ENCODE assay signal across 19 cellular contexts in genomic region chr4:44985152-44985551, GRCh38.
A peak's percentile ranks its signal among the peaks of the same experiment; 100 is the strongest.
DNase-seq lines count a peak whose midpoint lies in the region; ATAC-seq, FAIRE-seq and TF ChIP-seq lines count a peak whose summit lies in the region.
"Had no signal": no experiment of that assay in that cellular context is flagged by ENCODE, and none has a peak within 500 bp of the region (broad histone marks: within the 10 kb centered on the region; RNA-seq: fewer than 3 reads in every experiment).

No MANE protein-coding gene starts in this region.

- H3K14ac ChIP-seq in H1 (ENCODE audit: insufficient read length): no peak overlapping the region

- no peaks in the 10 kb centered on the region for H3K79me1 ChIP-seq in H1 (ENCODE audit: low read depth, low read length)

- no peaks in the 10 kb centered on the region for H3K23me2 ChIP-seq in H1 (ENCODE audit: low read depth, low read length)

- no peak for DNase-seq in A549 (ENCODE audit: low read depth in 1 of 2, low spot score in 1 of 2)
- DNase-seq in RKO (ENCODE audit: low spot score): peak; percentile 1
- no peak for DNase-seq in H1 (ENCODE audit: low read depth in 1 of 2, low spot score in 2 of 2)
- no peak for DNase-seq in stimulated activated naive CD8-positive, alpha-beta T cell treated with anti-CD3 and anti-CD28 coated beads, Interleukin-15, Interleukin-2, amounts not matched to agents 100 U/mL and 50 U/mL, for 24 hours
- no peak for DNase-seq in AG08395 (ENCODE audit: low spot score)
- DNase-seq in WERI-Rb-1: no peak
- no peak for DNase-seq in HK-2 (ENCODE audit: unreplicated experiment)
- DNase-seq: CD4-positive, alpha-beta memory T cell; DMS153; DMS79; GDM1; H7; KG1 had no signal

- H3K4ac ChIP-seq in H1 (replicated peaks; ENCODE audit: insufficient read length, low read depth, low read length): no peak overlapping the region

- no peak overlapping the region for H4K5ac ChIP-seq in H1 (ENCODE audit: insufficient read length, low read depth, low read length)

- H2BK12ac ChIP-seq in H1 (ENCODE audit: low read depth, low read length): no peak overlapping the region

- TF ChIP-seq CTCF in A549 (IDR thresholded peaks at IDR 0.05) (no peak), HEK293 (tag by site-specific recombination; IDR thresholded peaks at IDR 0.05) (no peak), H1 (IDR thresholded peaks at IDR 0.05; ENCODE audit: control extremely low read depth in 1 of 3, insufficient read depth in 1 of 3, low read depth in 1 of 3, low read length in 3 of 3) (no peak), WERI-Rb-1 (IDR thresholded peaks at IDR 0.05; ENCODE audit: low read depth, low read length) (no peak)

- no peak overlapping the region for H3K18ac ChIP-seq in H1 (ENCODE audit: extremely low read depth, low read length)

- H3K36me3 ChIP-seq in HEK293 (ENCODE audit: control insufficient read depth in 2 of 2, insufficient read depth in 1 of 2, low read length in 2 of 2) (no peaks in the 10 kb centered on the region), H1 (ENCODE audit: control insufficient read depth in 2 of 4, insufficient read depth in 4 of 4, low read length in 3 of 4) (no peaks in the 10 kb centered on the region), WERI-Rb-1 (no peaks in the 10 kb centered on the region)
- H3K36me3 ChIP-seq: BLaER1 had no signal

- TF ChIP-seq RAD21 in A549 (conservative IDR thresholded peaks at IDR 0.05 in 1 of 2, IDR thresholded peaks at IDR 0.05 in 1 of 2) (no peak), H1 (IDR thresholded peaks at IDR 0.05 in 1 of 2, conservative IDR thresholded peaks at IDR 0.05 in 1 of 2; ENCODE audit: low read depth in 2 of 2, low read length in 2 of 2) (no peak)

- no peak overlapping the region for H2AK5ac ChIP-seq in H1 (ENCODE audit: low read depth, low read length)

- H3K27me3 ChIP-seq in H1 (replicated peaks in 1 of 4; ENCODE audit: control insufficient read depth in 3 of 4, extremely low read depth in 1 of 4, insufficient read depth in 3 of 4, low read length in 3 of 4): no peaks in the 10 kb centered on the region
- no peaks in the 10 kb centered on the region for H3K27me3 ChIP-seq in WERI-Rb-1 (ENCODE audit: insufficient read depth, low read depth, severe bottlenecking)
- H3K27me3 ChIP-seq: BLaER1 had no signal

- H4K20me1 ChIP-seq in H1 (replicated peaks in 1 of 2; ENCODE audit: control insufficient read depth in 1 of 2, insufficient read depth in 2 of 2, low read length in 2 of 2): no peaks in the 10 kb centered on the region
- H4K20me1 ChIP-seq: BLaER1 had no signal

- no peak overlapping the region for H2BK15ac ChIP-seq in H1 (ENCODE audit: low read length)

- no peaks in the 10 kb centered on the region for H3K9me3 ChIP-seq in A549
- no peaks in the 10 kb centered on the region for H3K9me3 ChIP-seq in HEK293 (ENCODE audit: control insufficient read depth, insufficient read depth, low read depth, low read length)
- H3K9me3 ChIP-seq in H1 (ENCODE audit: insufficient read depth in 2 of 2, low read depth in 1 of 2, low read length in 1 of 2): 0 out of 4 replicates have a peak, but pooled peaks cover 0 to 3% of the 10 kb centered on the region in 2 experiments
- H3K9me3 ChIP-seq in WERI-Rb-1 (ENCODE audit: severe bottlenecking): no peaks in the 10 kb centered on the region
- H3K9me3 ChIP-seq: BLaER1 had no signal

- H3K4me3 ChIP-seq in A549: no peak overlapping the region
- H3K4me3 ChIP-seq in HEK293 (ENCODE audit: low read depth, low read length): no peak overlapping the region
- no peak overlapping the region for H3K4me3 ChIP-seq in H1 (ENCODE audit: extremely low read depth in 1 of 4, insufficient read depth in 2 of 4, low read depth in 3 of 4, low read length in 4 of 4)
- H3K4me3 ChIP-seq in WERI-Rb-1 (ENCODE audit: low read depth, low read length): no peak overlapping the region
- H3K4me3 ChIP-seq: BLaER1, GM23338 had no signal

- no peak overlapping the region for H3K4me2 ChIP-seq in A549
- H3K4me2 ChIP-seq in H1 (ENCODE audit: insufficient read depth in 1 of 2, low read depth in 2 of 2, low read length in 2 of 2): no peak overlapping the region
- H3K4me2 ChIP-seq: BLaER1, GM23338 had no signal

- no peak overlapping the region for H4K8ac ChIP-seq in H1 (ENCODE audit: extremely low read depth, insufficient read depth, low read length)

- no peak overlapping the region for H2BK120ac ChIP-seq in H1 (replicated peaks; ENCODE audit: low read depth, low read length)

- H2BK20ac ChIP-seq in H1 (ENCODE audit: low read length): no peak overlapping the region

- no peak overlapping the region for H2AFZ ChIP-seq in H1 (ENCODE audit: low read length)
- H2AFZ ChIP-seq: GM23338 had no signal

- POLR2A ChIA-PET in A549 (lab: Yijun Ruan, JAX) (no interaction called here), HEK293 (lab: Yijun Ruan, JAX) (no interaction called here), H1 (lab: Charles Lee; ENCODE audit: partially characterized antibody) (no interaction called here)

- CTCF ChIA-PET in A549 (lab: Yijun Ruan, JAX) (no interaction called here), HEK293 (lab: Yijun Ruan, JAX) (no interaction called here), H1 (lab: Charles Lee; ENCODE audit: partially characterized antibody) (no interaction called here)

- H2BK5ac ChIP-seq in H1 (ENCODE audit: low read depth, low read length): no peak overlapping the region

- FAIRE-seq in A549 (lab: Jason Lieb, UNC) (no peak), H1 (lab: Jason Lieb, UNC) (no peak)
- FAIRE-seq: GM12892, GM18507 had no signal

- 0% methylated on average over 2 of the region's 2 CpGs for WGBS in A549 (ENCODE audit: missing lambda C conversion rate)
- 100% methylated on average over 2 of the region's 2 CpGs; no CpG with 5 or more reads in 1 of the 2 experiments for WGBS in H1 (ENCODE audit: extremely low coverage in 1 of 2, insufficient coverage in 1 of 2, insufficient read length in 1 of 2, insufficient replicate concordance in 2 of 2, low coverage in 1 of 2, low lambda C conversion rate in 2 of 2, missing lambda C conversion rate in 1 of 2), 2 experiments

- no peak for TF ChIP-seq EP300 in A549 (IDR thresholded peaks at IDR 0.05)
- TF ChIP-seq EP300 in H1 (IDR thresholded peaks at IDR 0.05; ENCODE audit: borderline replicate concordance in 1 of 2, low read depth in 2 of 2, low read length in 2 of 2): no peak

- H3K56ac ChIP-seq in H1 (replicated peaks; ENCODE audit: insufficient read length, low read depth, low read length): no peak overlapping the region

- no peak for ATAC-seq in A549
- no peak for ATAC-seq in stimulated activated naive CD8-positive, alpha-beta T cell treated with anti-CD3 and anti-CD28 coated beads, Interleukin-15, Interleukin-2, amounts not matched to agents 100 U/mL and 50 U/mL, for 24 hours
- ATAC-seq: GM23338, HCT116 had no signal

- H3K27ac ChIP-seq in A549 (no peak overlapping the region), HEK293 (ENCODE audit: extremely low read depth, low read depth, low read length) (no peak overlapping the region), H1 (ENCODE audit: low read depth, low read length) (no peak overlapping the region), WERI-Rb-1 (no peak overlapping the region)
- H3K27ac ChIP-seq: BLaER1 had no signal

- TF ChIP-seq POLR2A in A549 (IDR thresholded peaks at IDR 0.05; ENCODE audit: low read length) (no peak), H1 (IDR thresholded peaks at IDR 0.05; ENCODE audit: control extremely low read depth in 1 of 2, low read depth in 2 of 2, low read length in 2 of 2) (no peak)

- no peak overlapping the region for H4K91ac ChIP-seq in H1 (replicated peaks; ENCODE audit: insufficient read length, low read length)

- no peaks in the 10 kb centered on the region for H3K79me2 ChIP-seq in H1 (ENCODE audit: control insufficient read depth in 1 of 2, insufficient read depth in 2 of 2, low read length in 2 of 2)

- H3K9ac ChIP-seq in H1 (replicated peaks in 1 of 4; ENCODE audit: extremely low read depth in 1 of 4, low read depth in 3 of 4, low read length in 3 of 4): no peak overlapping the region
- H3K9ac ChIP-seq: BLaER1 had no signal

- H3K4me1 ChIP-seq in A549 (no peaks in the 10 kb centered on the region), HEK293 (ENCODE audit: control insufficient read depth, insufficient read depth, low read length) (no peaks in the 10 kb centered on the region), H1 (replicated peaks in 1 of 4; ENCODE audit: control insufficient read depth in 3 of 4, insufficient read depth in 4 of 4, low read length in 3 of 4) (no peaks in the 10 kb centered on the region)
- H3K4me1 ChIP-seq: BLaER1 had no signal

- H3K23ac ChIP-seq in H1 (ENCODE audit: insufficient read length): no peak overlapping the region

TF ChIP-seq in A549, 52 proteins besides CTCF, POLR2A, EP300 and RAD21:
- TF ChIP-seq MYC (IDR thresholded peaks at IDR 0.05; ENCODE audit: borderline replicate concordance, low read length) (no peak), MAFK (IDR thresholded peaks at IDR 0.05; ENCODE audit: partially characterized antibody) (peak; percentile 84)

TF ChIP-seq in HEK293, 187 proteins besides CTCF, POLR2A, EP300 and RAD21:
- TF ChIP-seq ZNF266 (tag by site-specific recombination; IDR thresholded peaks at IDR 0.05; ENCODE audit: low read depth): no peak
- TF ChIP-seq ZNF335 (tag by site-specific recombination; conservative IDR thresholded peaks at IDR 0.05): peak; percentile 63

TF ChIP-seq in H1, 55 proteins besides CTCF, POLR2A, EP300 and RAD21:
- TF ChIP-seq MAFK (IDR thresholded peaks at IDR 0.05; ENCODE audit: low read depth, low read length): peak; percentile 92
- no peak for TF ChIP-seq SUZ12 (IDR thresholded peaks at IDR 0.05; ENCODE audit: low read length)
